Comparison of ENCODE assay signal across 31 cellular contexts in the genomic region with DNA sequence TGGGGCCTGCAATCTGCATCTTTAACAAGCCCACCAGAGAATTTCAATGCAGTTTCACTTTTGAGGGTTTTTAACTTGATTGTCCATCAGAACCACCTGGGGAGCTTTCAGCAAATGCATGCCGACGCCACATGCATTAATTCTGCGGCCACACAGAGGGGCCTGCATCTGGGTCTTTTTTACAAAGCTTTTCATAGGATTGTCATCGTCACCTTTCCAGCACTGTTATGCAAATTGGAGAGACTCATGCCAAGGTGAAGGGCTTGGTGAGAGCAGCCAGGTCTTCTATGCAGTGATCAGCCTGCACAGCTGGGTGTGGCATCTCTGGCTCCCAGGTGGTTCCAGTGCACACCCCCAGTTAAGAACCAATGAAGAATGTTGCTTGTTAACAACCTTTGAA.
"Had no signal": no experiment of that assay in that cellular context is flagged by ENCODE, and none has a peak within 500 bp of the region (broad histone marks: within the 10 kb centered on the region; RNA-seq: fewer than 3 reads in every experiment).

No MANE protein-coding gene starts in this region.

- H3K9me3 ChIP-seq: adrenal gland had no signal

- H3K4me1 ChIP-seq: body of pancreas had no signal

- H3K4me3 Mint-ChIP-seq: activated CD4-positive, alpha-beta memory T cell treated with anti-CD3 and anti-CD28 coated beads for 36 hours; activated CD4-positive, alpha-beta T cell treated with anti-CD3 and anti-CD28 coated beads for 36 hours; activated CD4-positive, alpha-beta T cell treated with anti-CD3 and anti-CD28 coated beads, Interleukin-2, amount 10 ng/mL, durations not matched to agents 24 days and 14 days; activated CD8-positive, alpha-beta memory T cell treated with anti-CD3 and anti-CD28 coated beads, Interleukin-2, amount 10 ng/mL, durations not matched to agents 7 days and 5 days; activated CD8-positive, alpha-beta T cell treated with anti-CD3 and anti-CD28 coated beads, Interleukin-2, amount 10 ng/mL, durations not matched to agents 7 days and 5 days; activated naive CD4-positive, alpha-beta T cell treated with anti-CD3 and anti-CD28 coated beads for 36 hours; activated naive CD4-positive, alpha-beta T cell treated with anti-CD3 and anti-CD28 coated beads, Interleukin-2, amount 50 U/mL, for 24 hours; activated naive CD8-positive, alpha-beta T cell treated with anti-CD3 and anti-CD28 coated beads for 36 hours; activated naive CD8-positive, alpha-beta T cell treated with anti-CD3 and anti-CD28 coated beads, Interleukin-2, amount 50 U/mL, for 24 hours; activated T-helper 1 cell treated with anti-CD3 and anti-CD28 coated beads, Interleukin-12 subunit alpha, Interleukin-12 subunit beta, Interleukin-2, Interleukin-4 antibody, amounts not matched to agents 30 ng/mL and 10 ng/mL and 1 ng/mL, durations not matched to agents 14 hours and 24 hours and 36 hours; T-helper 17 cell; T-helper 2 cell treated with Interferon-gamma antibody and Interleukin-4, amounts not matched to agents 5 μg/mL and 100 μg/mL, for 36 hours had no signal

- H3K27ac ChIP-seq: adrenal gland, body of pancreas, WERI-Rb-1 had no signal

- H3K36me3 ChIP-seq: WERI-Rb-1 had no signal

- H3K4me1 Mint-ChIP-seq: activated CD4-positive, alpha-beta T cell treated with anti-CD3 and anti-CD28 coated beads for 36 hours; activated CD4-positive, alpha-beta T cell treated with anti-CD3 and anti-CD28 coated beads, Interleukin-2, amount 10 ng/mL, durations not matched to agents 24 days and 14 days; activated CD8-positive, alpha-beta memory T cell treated with anti-CD3 and anti-CD28 coated beads, Interleukin-2, amount 10 ng/mL, durations not matched to agents 7 days and 5 days; activated naive CD4-positive, alpha-beta T cell treated with anti-CD3 and anti-CD28 coated beads, Interleukin-2, amount 50 U/mL, for 24 hours; activated naive CD8-positive, alpha-beta T cell treated with anti-CD3 and anti-CD28 coated beads for 36 hours; activated naive CD8-positive, alpha-beta T cell treated with anti-CD3 and anti-CD28 coated beads, Interleukin-2, amount 50 U/mL, for 24 hours had no signal

- H3K27ac Mint-ChIP-seq: activated CD4-positive, alpha-beta memory T cell treated with anti-CD3 and anti-CD28 coated beads for 36 hours; activated CD4-positive, alpha-beta T cell treated with anti-CD3 and anti-CD28 coated beads for 36 hours; activated CD4-positive, alpha-beta T cell treated with anti-CD3 and anti-CD28 coated beads, Interleukin-2, amount 10 ng/mL, durations not matched to agents 24 days and 14 days; activated CD8-positive, alpha-beta memory T cell treated with anti-CD3 and anti-CD28 coated beads, Interleukin-2, amount 10 ng/mL, durations not matched to agents 7 days and 5 days; activated CD8-positive, alpha-beta T cell treated with anti-CD3 and anti-CD28 coated beads, Interleukin-2, amount 10 ng/mL, durations not matched to agents 7 days and 5 days; activated naive CD4-positive, alpha-beta T cell treated with anti-CD3 and anti-CD28 coated beads for 36 hours; activated naive CD4-positive, alpha-beta T cell treated with anti-CD3 and anti-CD28 coated beads, Interleukin-2, amount 50 U/mL, for 24 hours; activated naive CD8-positive, alpha-beta T cell treated with anti-CD3 and anti-CD28 coated beads for 36 hours; activated naive CD8-positive, alpha-beta T cell treated with anti-CD3 and anti-CD28 coated beads, Interleukin-2, amount 50 U/mL, for 24 hours; activated T-helper 1 cell treated with anti-CD3 and anti-CD28 coated beads, Interleukin-12 subunit alpha, Interleukin-12 subunit beta, Interleukin-2, Interleukin-4 antibody, amounts not matched to agents 30 ng/mL and 10 ng/mL and 1 ng/mL, durations not matched to agents 14 hours and 24 hours and 36 hours; activated T-helper 2 cell treated with anti-CD3 and anti-CD28 coated beads, Interferon-gamma antibody, Interleukin-2, Interleukin-4, amounts not matched to agents 10 μg/mL and 5 μg/mL and 100 μg/mL, durations not matched to agents 14 hours and 24 hours and 36 hours; T-helper 17 cell; T-helper 2 cell treated with Interferon-gamma antibody and Interleukin-4, amounts not matched to agents 5 μg/mL and 100 μg/mL, for 36 hours had no signal

- H3K27me3 Mint-ChIP-seq: activated CD4-positive, alpha-beta memory T cell treated with anti-CD3 and anti-CD28 coated beads for 36 hours; activated CD4-positive, alpha-beta T cell treated with anti-CD3 and anti-CD28 coated beads for 36 hours; activated CD4-positive, alpha-beta T cell treated with anti-CD3 and anti-CD28 coated beads, Interleukin-2, amount 10 ng/mL, durations not matched to agents 24 days and 14 days; activated CD8-positive, alpha-beta memory T cell treated with anti-CD3 and anti-CD28 coated beads, Interleukin-2, amount 10 ng/mL, durations not matched to agents 7 days and 5 days; activated naive CD4-positive, alpha-beta T cell treated with anti-CD3 and anti-CD28 coated beads, Interleukin-2, amount 50 U/mL, for 24 hours; activated naive CD8-positive, alpha-beta T cell treated with anti-CD3 and anti-CD28 coated beads for 36 hours; activated naive CD8-positive, alpha-beta T cell treated with anti-CD3 and anti-CD28 coated beads, Interleukin-2, amount 50 U/mL, for 24 hours had no signal

- H3K27me3 ChIP-seq: adrenal gland, body of pancreas had no signal

- DNase-seq: activated CD4-positive, alpha-beta memory T cell treated with anti-CD3 and anti-CD28 coated beads for 36 hours; activated CD4-positive, alpha-beta T cell treated with anti-CD3 and anti-CD28 coated beads for 36 hours; activated CD4-positive, alpha-beta T cell treated with anti-CD3 and anti-CD28 coated beads, Interleukin-2, amount 10 ng/mL, durations not matched to agents 24 days and 14 days; activated CD4-positive, CD25-positive, alpha-beta regulatory T cell; activated CD4-positive, CD25-positive, alpha-beta regulatory T cell treated with anti-CD3 and anti-CD28 coated beads, Interleukin-2, amount 50 U/mL, for 72 hours; activated CD8-positive, alpha-beta memory T cell treated with anti-CD3 and anti-CD28 coated beads, Interleukin-2, amount 10 ng/mL, durations not matched to agents 7 days and 5 days; activated CD8-positive, alpha-beta memory T cell treated with anti-CD3 and anti-CD28 coated beads, Interleukin-2, amount 50 U/mL, for 4 hours; activated CD8-positive, alpha-beta T cell treated with anti-CD3 and anti-CD28 coated beads, Interleukin-2, amount 10 ng/mL, durations not matched to agents 7 days and 5 days; activated effector memory CD4-positive, alpha-beta T cell treated with anti-CD3 and anti-CD28 coated beads, Interleukin-2, amount 50 U/mL, for 16 hours; activated naive CD4-positive, alpha-beta T cell treated with anti-CD3 and anti-CD28 coated beads for 36 hours; activated naive CD8-positive, alpha-beta T cell treated with anti-CD3 and anti-CD28 coated beads for 36 hours; activated naive CD8-positive, alpha-beta T cell treated with anti-CD3 and anti-CD28 coated beads, Interleukin-2, amount 50 U/mL, for 24 hours; activated T-cell treated with anti-CD3 and anti-CD28 coated beads, Interleukin-2, amount 50 U/mL, for 1 hour; activated T-cell treated with anti-CD3 and anti-CD28 coated beads, Interleukin-2, amount 50 U/mL, for 48 hours; amygdala; aorta; body of pancreas; caudate nucleus; effector CD8-positive, alpha-beta T cell; foreskin fibroblast; head of caudate nucleus; T-helper 1 cell; T-helper 17 cell; T1000; WERI-Rb-1 had no signal

- H3K4me3 ChIP-seq: adrenal gland, body of pancreas had no signal

- ATAC-seq: activated CD4-positive, alpha-beta T cell treated with anti-CD3 and anti-CD28 coated beads for 36 hours; activated CD8-positive, alpha-beta memory T cell treated with anti-CD3 and anti-CD28 coated beads, Interleukin-2, amount 10 ng/mL, durations not matched to agents 7 days and 5 days; activated CD8-positive, alpha-beta T cell treated with anti-CD3 and anti-CD28 coated beads, Interleukin-2, amount 10 ng/mL, durations not matched to agents 7 days and 5 days; activated naive CD8-positive, alpha-beta T cell treated with anti-CD3 and anti-CD28 coated beads, Interleukin-2, amount 50 U/mL, for 24 hours; body of pancreas; esophagus mucosa; T-helper 17 cell had no signal

- H3K36me3 Mint-ChIP-seq: activated CD4-positive, alpha-beta memory T cell treated with anti-CD3 and anti-CD28 coated beads for 36 hours; activated CD8-positive, alpha-beta memory T cell treated with anti-CD3 and anti-CD28 coated beads, Interleukin-2, amount 10 ng/mL, durations not matched to agents 7 days and 5 days had no signal
